ENCODE assay signal across 6 cellular contexts in genomic region chr3:9617736-9618135, GRCh38.
"Had no signal": no experiment of that assay in that cellular context is flagged by ENCODE, and none has a peak within 500 bp of the region (broad histone marks: within the 10 kb centered on the region; RNA-seq: fewer than 3 reads in every experiment).

No MANE protein-coding gene starts in this region.

- H3K27ac ChIP-seq: HL-60 had no signal

- DNase-seq: IMR-90, KBM-7, KG1 had no signal

- ATAC-seq: HepG2, K562 had no signal

- H3K4me3 ChIP-seq: K562 had no signal
